In genomic region chr7:149688836-149689590, GRCh38 we compare ENCODE assay signal across 24 cellular contexts.
"Had no signal": no experiment of that assay in that cellular context is flagged by ENCODE, and none has a peak within 500 bp of the region (broad histone marks: within the 10 kb centered on the region; RNA-seq: fewer than 3 reads in every experiment).

No MANE protein-coding gene starts in this region.

- H3K36me3 ChIP-seq: ascending aorta, brain microvascular endothelial cell, gastroesophageal sphincter, heart right ventricle had no signal

- H3K9me3 ChIP-seq: ascending aorta had no signal

- H3K4me1 ChIP-seq: ascending aorta had no signal

- H3K4me3 ChIP-seq: ascending aorta, coronary artery, dorsolateral prefrontal cortex, gastroesophageal sphincter, heart right ventricle had no signal

- DNase-seq: activated CD4-positive, alpha-beta memory T cell treated with anti-CD3 and anti-CD28 coated beads for 36 hours; activated CD4-positive, alpha-beta T cell treated with anti-CD3 and anti-CD28 coated beads for 36 hours; activated CD4-positive, alpha-beta T cell treated with anti-CD3 and anti-CD28 coated beads, Interleukin-2, amount 10 ng/mL, durations not matched to agents 24 days and 14 days; activated CD4-positive, CD25-positive, alpha-beta regulatory T cell; activated CD4-positive, CD25-positive, alpha-beta regulatory T cell treated with anti-CD3 and anti-CD28 coated beads, Interleukin-2, amount 50 U/mL, for 72 hours; activated CD8-positive, alpha-beta memory T cell treated with anti-CD3 and anti-CD28 coated beads, Interleukin-2, amount 10 ng/mL, durations not matched to agents 7 days and 5 days; activated CD8-positive, alpha-beta memory T cell treated with anti-CD3 and anti-CD28 coated beads, Interleukin-2, amount 50 U/mL, for 4 hours; activated CD8-positive, alpha-beta T cell treated with anti-CD3 and anti-CD28 coated beads, Interleukin-2, amount 10 ng/mL, durations not matched to agents 7 days and 5 days; activated gamma-delta T cell; activated naive CD4-positive, alpha-beta T cell; activated naive CD4-positive, alpha-beta T cell treated with anti-CD3 and anti-CD28 coated beads, Interleukin-2, amount 10 ng/mL, durations not matched to agents 7 days and 5 days; activated naive CD8-positive, alpha-beta T cell treated with anti-CD3 and anti-CD28 coated beads, Interleukin-2, amount 10 ng/mL, durations not matched to agents 7 days and 5 days; activated T-cell treated with anti-CD3 and anti-CD28 coated beads, Interleukin-2, amount 50 U/mL, for 1 hour; activated T-cell treated with anti-CD3 and anti-CD28 coated beads, Interleukin-2, amount 50 U/mL, for 48 hours; brain microvascular endothelial cell; dorsolateral prefrontal cortex; effector memory CD4-positive, alpha-beta T cell; endodermal cell; foreskin melanocyte; heart right ventricle; T-helper 2 cell had no signal

- H3K27ac ChIP-seq: ascending aorta, brain microvascular endothelial cell, coronary artery, dorsolateral prefrontal cortex, heart right ventricle had no signal
